Comparison of ENCODE assay signal across 1 cellular context in genomic region chr18:46341989-46342525, GRCh38.
TF ChIP-seq lines count a peak whose summit lies in the region.

No MANE protein-coding gene starts in this region.

TF ChIP-seq in H1, 55 proteins besides CTCF, POLR2A, EP300 and RAD21 (continued from another document):
- no peak for TF ChIP-seq USF2 (IDR thresholded peaks at IDR 0.05; ENCODE audit: low read length)
- TF ChIP-seq TAF7 (optimal IDR thresholded peaks at IDR 0.05; ENCODE audit: borderline replicate concordance, low read depth, low read length) = no peak
- no peak for TF ChIP-seq TAF1 (IDR thresholded peaks at IDR 0.05; ENCODE audit: low read depth, low read length)
- TF ChIP-seq GTF2F1 (IDR thresholded peaks at IDR 0.05; ENCODE audit: borderline replicate concordance, low read depth, low read length) = no peak
- TF ChIP-seq SP2 (IDR thresholded peaks at IDR 0.05; ENCODE audit: low read length) = no peak
